ENCODE assay signal across 31 cellular contexts in the genomic region with DNA sequence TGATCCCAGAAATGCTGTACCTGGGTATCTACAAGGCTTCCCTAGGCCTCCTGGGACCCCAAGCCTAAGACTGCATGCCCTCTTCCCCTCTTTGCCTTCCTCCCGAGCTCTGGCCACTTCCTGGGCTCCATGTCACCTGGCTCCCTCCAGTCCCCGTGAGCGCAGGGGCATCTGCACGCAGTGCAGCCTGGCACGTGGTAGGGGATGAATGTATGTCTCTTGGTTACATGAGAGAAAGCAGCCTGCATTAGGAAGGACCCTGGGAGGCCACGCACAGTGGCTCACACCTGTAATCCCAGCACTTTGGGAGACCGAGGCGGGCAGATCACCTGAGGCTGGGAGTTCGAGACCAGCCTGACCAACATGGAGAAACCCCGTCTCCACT.
"Had no signal": no experiment of that assay in that cellular context is flagged by ENCODE, and none has a peak within 500 bp of the region (broad histone marks: within the 10 kb centered on the region; RNA-seq: fewer than 3 reads in every experiment).

No MANE protein-coding gene starts in this region.

- FAIRE-seq: colon had no signal

- H3K9me3 Mint-ChIP-seq: activated naive CD4-positive, alpha-beta T cell treated with anti-CD3 and anti-CD28 coated beads, Interleukin-2, amount 50 U/mL, for 24 hours; activated T-cell treated with anti-CD3 and anti-CD28 coated beads, Interleukin-2, amount 50 U/mL, for 72 hours; natural killer cell; neural progenitor cell; T-helper 2 cell treated with Interferon-gamma antibody and Interleukin-4, amounts not matched to agents 5 μg/mL and 100 μg/mL, for 36 hours had no signal

- H3K4me2 ChIP-seq: neural progenitor cell had no signal

- H3K9me3 ChIP-seq: breast epithelium, esophagus muscularis mucosa, heart right ventricle, lower lobe of right lung, right lobe of liver, testis, uterus had no signal

- H3K36me3 Mint-ChIP-seq: natural killer cell had no signal

- H3K4me1 Mint-ChIP-seq: activated naive CD4-positive, alpha-beta T cell treated with anti-CD3 and anti-CD28 coated beads, Interleukin-2, amount 50 U/mL, for 24 hours; natural killer cell; neural progenitor cell had no signal

- H3K4me3 Mint-ChIP-seq: activated CD4-positive, alpha-beta T cell treated with anti-CD3 and anti-CD28 coated beads for 36 hours; activated naive CD4-positive, alpha-beta T cell treated with anti-CD3 and anti-CD28 coated beads, Interleukin-2, amount 50 U/mL, for 24 hours; activated T-cell treated with anti-CD3 and anti-CD28 coated beads, Interleukin-2, amount 50 U/mL, for 72 hours; natural killer cell; neural progenitor cell; T-helper 2 cell treated with Interferon-gamma antibody and Interleukin-4, amounts not matched to agents 5 μg/mL and 100 μg/mL, for 36 hours had no signal

- H3K4me1 ChIP-seq: breast epithelium, esophagus muscularis mucosa, heart right ventricle, lower lobe of right lung, neural progenitor cell, uterus had no signal

- ATAC-seq: activated CD4-positive, alpha-beta T cell treated with anti-CD3 and anti-CD28 coated beads for 36 hours; activated T-cell treated with anti-CD3 and anti-CD28 coated beads, Interleukin-2, amount 50 U/mL, for 72 hours; heart right ventricle; left lobe of liver; lower lobe of right lung; natural killer cell; right lobe of liver had no signal

- H3K9ac ChIP-seq: neural progenitor cell had no signal

- H2AFZ ChIP-seq: neural progenitor cell had no signal

- H3K27ac Mint-ChIP-seq: activated CD4-positive, alpha-beta T cell treated with anti-CD3 and anti-CD28 coated beads for 36 hours; activated naive CD4-positive, alpha-beta T cell treated with anti-CD3 and anti-CD28 coated beads, Interleukin-2, amount 50 U/mL, for 24 hours; activated T-cell treated with anti-CD3 and anti-CD28 coated beads, Interleukin-2, amount 50 U/mL, for 72 hours; natural killer cell; neural progenitor cell; progenitor cell of endocrine pancreas; T-helper 2 cell treated with Interferon-gamma antibody and Interleukin-4, amounts not matched to agents 5 μg/mL and 100 μg/mL, for 36 hours had no signal

- DNase-seq: activated CD4-positive, alpha-beta T cell treated with anti-CD3 and anti-CD28 coated beads for 36 hours; activated CD4-positive, CD25-positive, alpha-beta regulatory T cell; activated gamma-delta T cell treated with Interleukin-2 at 50 U/mL for 16 hours; activated T-cell treated with anti-CD3 and anti-CD28 coated beads for 4 hours; activated T-cell treated with anti-CD3 and anti-CD28 coated beads, Interleukin-2, amount 50 U/mL, for 72 hours; central memory CD4-positive, alpha-beta T cell; dermis blood vessel endothelial cell; effector CD4-positive, alpha-beta T cell; foreskin melanocyte; heart right ventricle; kidney glomerular epithelial cell; lower lobe of right lung; mesendoderm; natural killer cell; right lobe of liver; stimulated activated CD4-positive, alpha-beta T cell treated with anti-CD3 and anti-CD28 coated beads, Interleukin-4, amount 100 ng/mL, for 4 hours; stimulated activated CD8-positive, alpha-beta memory T cell treated with anti-CD3 and anti-CD28 coated beads, Interleukin-4, amount 100 ng/mL, for 48 hours; stimulated activated naive CD4-positive, alpha-beta T cell treated with Interleukin-2 at 50 U/mL for 16 hours; T-helper 1 cell; testis; trophoblast cell; uterus had no signal

- H3K27ac ChIP-seq: breast epithelium, esophagus muscularis mucosa, heart right ventricle, lower lobe of right lung, neural progenitor cell, right lobe of liver, uterus had no signal

- H3K27me3 Mint-ChIP-seq: activated CD4-positive, alpha-beta T cell treated with anti-CD3 and anti-CD28 coated beads for 36 hours; activated naive CD4-positive, alpha-beta T cell treated with anti-CD3 and anti-CD28 coated beads, Interleukin-2, amount 50 U/mL, for 24 hours; progenitor cell of endocrine pancreas had no signal

- H3K27me3 ChIP-seq: breast epithelium, esophagus muscularis mucosa, heart right ventricle, neural progenitor cell, right lobe of liver, testis, uterus had no signal

- H3K4me3 ChIP-seq: breast epithelium, esophagus muscularis mucosa, heart right ventricle, lower lobe of right lung, neural progenitor cell, right lobe of liver, skin epidermis, testis, uterus had no signal

- H3K36me3 ChIP-seq: breast epithelium, neural progenitor cell, right lobe of liver, uterus had no signal
